ENCODE assay signal across 23 cellular contexts in genomic region chr12:38508246-38508645, GRCh38.
DNase-seq lines count a peak whose midpoint lies in the region; FAIRE-seq and TF ChIP-seq lines count a peak whose summit lies in the region.
"Had no signal": no experiment of that assay in that cellular context is flagged by ENCODE, and none has a peak within 500 bp of the region (broad histone marks: within the 10 kb centered on the region; RNA-seq: fewer than 3 reads in every experiment).

No MANE protein-coding gene starts in this region.

- no peaks in the 10 kb centered on the region for H3K9me2 ChIP-seq in PC-9 (ENCODE audit: insufficient read depth)

- H3K36me3 Mint-ChIP-seq in endodermal cell (ENCODE audit: low read depth) (peaks cover 2% of the 10 kb centered on the region), neural progenitor cell (no peaks in the 10 kb centered on the region)

- POLR2A ChIA-PET in PC-9 (lab: Charles Lee; ENCODE audit: unreplicated experiment): no interaction called here

- H3K36me3 ChIP-seq in PC-9 (ENCODE audit: low read depth) (no peaks in the 10 kb centered on the region), endodermal cell (ENCODE audit: control insufficient read depth, insufficient read depth, low read length) (no peaks in the 10 kb centered on the region), neural progenitor cell (no peaks in the 10 kb centered on the region)
- H3K36me3 ChIP-seq: BLaER1 had no signal

- H3K79me2 ChIP-seq in PC-9 (ENCODE audit: low read depth) (no peaks in the 10 kb centered on the region), neural progenitor cell (ENCODE audit: low read depth) (no peaks in the 10 kb centered on the region)

- 63 to 73% methylated on average over 4 to 5 of the region's 5 CpGs for WGBS in endodermal cell (ENCODE audit: insufficient coverage in 1 of 2, insufficient read length in 1 of 2), 2 experiments

- H3F3A ChIP-seq in PC-9 (ENCODE audit: insufficient read depth, low read depth) (no peaks in the 10 kb centered on the region), neural progenitor cell (ENCODE audit: low read depth) (no peaks in the 10 kb centered on the region)

- H3K27ac Mint-ChIP-seq in endodermal cell (peak overlapping the region; percentile 42), neural progenitor cell (no peak overlapping the region)
- H3K27ac Mint-ChIP-seq: activated CD4-positive, alpha-beta T cell treated with anti-CD3 and anti-CD28 coated beads for 36 hours had no signal

- peaks cover 12% of the 10 kb centered on the region for H3K4me1 ChIP-seq in PC-9 (replicated peaks; ENCODE audit: insufficient read depth)
- no peaks in the 10 kb centered on the region for H3K4me1 ChIP-seq in endodermal cell (ENCODE audit: control insufficient read depth, insufficient read depth, low read length)
- H3K4me1 ChIP-seq in neural progenitor cell: peaks cover 8% of the 10 kb centered on the region
- H3K4me1 ChIP-seq: BLaER1 had no signal

- H3K27me3 ChIP-seq in PC-9 (ENCODE audit: insufficient read depth, low read depth) (no peaks in the 10 kb centered on the region), endodermal cell (ENCODE audit: control insufficient read depth, insufficient read depth, low read length, poor library complexity, severe bottlenecking) (no peaks in the 10 kb centered on the region), neural progenitor cell (no peaks in the 10 kb centered on the region)
- H3K27me3 ChIP-seq: BLaER1 had no signal

- H3K4me3 ChIP-seq in PC-9 (no peak overlapping the region), endodermal cell (ENCODE audit: low read length) (no peak overlapping the region), neural progenitor cell (no peak overlapping the region)
- H3K4me3 ChIP-seq: BLaER1 had no signal

- no peaks in the 10 kb centered on the region for H3K27me3 Mint-ChIP-seq in endodermal cell (ENCODE audit: insufficient read depth)
- H3K27me3 Mint-ChIP-seq in neural progenitor cell (ENCODE audit: insufficient read depth, low read depth): peaks cover 4% of the 10 kb centered on the region
- H3K27me3 Mint-ChIP-seq: activated CD4-positive, alpha-beta T cell treated with anti-CD3 and anti-CD28 coated beads for 36 hours had no signal

- H3K4me3 Mint-ChIP-seq in endodermal cell: no peak overlapping the region
- no peak overlapping the region for H3K4me3 Mint-ChIP-seq in neural progenitor cell
- H3K4me3 Mint-ChIP-seq: activated CD4-positive, alpha-beta T cell treated with anti-CD3 and anti-CD28 coated beads for 36 hours; neural crest cell had no signal

- H3K4me1 Mint-ChIP-seq in endodermal cell (peaks cover 30% of the 10 kb centered on the region), neural progenitor cell (peaks cover 4% of the 10 kb centered on the region)
- H3K4me1 Mint-ChIP-seq: activated CD4-positive, alpha-beta T cell treated with anti-CD3 and anti-CD28 coated beads for 36 hours had no signal

- peak overlapping the region; percentile 28; the same call in 1 of the 2 replicates for H3K4me2 ChIP-seq in PC-9
- H3K4me2 ChIP-seq in neural progenitor cell: no peak overlapping the region
- H3K4me2 ChIP-seq: BLaER1 had no signal

- FAIRE-seq in GM12892 (lab: Jason Lieb, UNC): no peak
- FAIRE-seq: GM18507, urothelium cell line had no signal

- H3K9me3 ChIP-seq in PC-9 (ENCODE audit: insufficient read depth, low read depth) (no peaks in the 10 kb centered on the region), endodermal cell (ENCODE audit: control insufficient read depth, low read length) (peaks cover 5% of the 10 kb centered on the region), neural progenitor cell (ENCODE audit: low read depth) (no peaks in the 10 kb centered on the region)
- H3K9me3 ChIP-seq: BLaER1 had no signal

- TF ChIP-seq POLR2A in GM12892 (IDR thresholded peaks at IDR 0.05; ENCODE audit: low read depth, low read length): no peak

- TF ChIP-seq CTCF in PC-9 (conservative IDR thresholded peaks at IDR 0.05) (no peak), endodermal cell (conservative IDR thresholded peaks at IDR 0.05) (no peak), neural progenitor cell (IDR thresholded peaks at IDR 0.05) (no peak)

- H3K27ac ChIP-seq in PC-9: no peak overlapping the region
- no peak overlapping the region for H3K27ac ChIP-seq in endodermal cell (ENCODE audit: low read depth, low read length)
- H3K27ac ChIP-seq in neural progenitor cell: no peak overlapping the region
- H3K27ac ChIP-seq: BLaER1, RWPE1 had no signal

- no TSS peak for BruUV-seq in PC-9 (replicated peaks; lab: Mats Ljungman, UMichigan)

- CTCF ChIA-PET in PC-9 (lab: Charles Lee): no interaction called here

- H3K9ac ChIP-seq in endodermal cell (ENCODE audit: extremely low read depth, low read length, poor library complexity, severe bottlenecking) (no peak overlapping the region), neural progenitor cell (no peak overlapping the region)
- H3K9ac ChIP-seq: BLaER1 had no signal

- H2AFZ ChIP-seq in PC-9 (no peak overlapping the region), neural progenitor cell (replicated peaks) (no peak overlapping the region)

- intact Hi-C loops in PC-9 (cut with micrococcal nuclease; ENCODE audit: unreplicated experiment): loop anchor here (1.0 to 10.0 kb wide), 2 partner anchors 123 to 397 kb away; partner anchors contain the start of gene CPNE8

- H3K9me3 Mint-ChIP-seq in endodermal cell (peaks cover 16% of the 10 kb centered on the region), neural progenitor cell (peaks cover 34% of the 10 kb centered on the region)

- DNase-seq in ELF-1 (ENCODE audit: low read depth, low spot score) (peak; percentile 74), PC-9 (peak; percentile 50 to 72), endodermal cell (peak; percentile 71), neural progenitor cell (ENCODE audit: low spot score) (peak; percentile 8), COLO668 (lab: John Stamatoyannopoulos, UW; ENCODE audit: unreplicated experiment) (no peak), putamen (ENCODE audit: low spot score) (no peak), GM12892 (ENCODE audit: insufficient read length) (no peak)
- no peak for DNase-seq in central memory CD4-positive, alpha-beta T cell
- DNase-seq: activated CD4-positive, alpha-beta T cell treated with anti-CD3 and anti-CD28 coated beads for 36 hours; activated effector memory CD4-positive, alpha-beta T cell treated with anti-CD3 and anti-CD28 coated beads, Interleukin-2, amount 50 U/mL, for 16 hours; cerebellar nuclear complex; NCI-H1105 treated with DMSO at 0.1 percent for 48 hours; NCI-H2029 treated with DMSO at 0.1 percent for 48 hours; NCI-H345; NCI-H82; stimulated activated CD4-positive, alpha-beta T cell treated with anti-CD3 and anti-CD28 coated beads, Interleukin-15, amount 100 ng/mL, for 24 hours; stimulated activated naive CD4-positive, alpha-beta T cell treated with Interleukin-2 at 50 U/mL for 16 hours; T-helper 2 cell had no signal

- H4K20me1 ChIP-seq in PC-9 (ENCODE audit: insufficient read depth) (no peaks in the 10 kb centered on the region), neural progenitor cell (ENCODE audit: low read depth) (no peaks in the 10 kb centered on the region)
- H4K20me1 ChIP-seq: BLaER1 had no signal

Comparison
In these comparisons a context has a peak if more than half of its experiments do, and no peak if none do; other contexts are left out.
1. DNase-seq: peak in ELF-1 (single experiment), PC-9 (2 of 2), endodermal cell (single experiment) and neural progenitor cell (single experiment); none in COLO668 (single experiment), central memory CD4-positive, alpha-beta T cell (single experiment), putamen (single experiment) and GM12892 (single experiment).